In the genomic region with DNA sequence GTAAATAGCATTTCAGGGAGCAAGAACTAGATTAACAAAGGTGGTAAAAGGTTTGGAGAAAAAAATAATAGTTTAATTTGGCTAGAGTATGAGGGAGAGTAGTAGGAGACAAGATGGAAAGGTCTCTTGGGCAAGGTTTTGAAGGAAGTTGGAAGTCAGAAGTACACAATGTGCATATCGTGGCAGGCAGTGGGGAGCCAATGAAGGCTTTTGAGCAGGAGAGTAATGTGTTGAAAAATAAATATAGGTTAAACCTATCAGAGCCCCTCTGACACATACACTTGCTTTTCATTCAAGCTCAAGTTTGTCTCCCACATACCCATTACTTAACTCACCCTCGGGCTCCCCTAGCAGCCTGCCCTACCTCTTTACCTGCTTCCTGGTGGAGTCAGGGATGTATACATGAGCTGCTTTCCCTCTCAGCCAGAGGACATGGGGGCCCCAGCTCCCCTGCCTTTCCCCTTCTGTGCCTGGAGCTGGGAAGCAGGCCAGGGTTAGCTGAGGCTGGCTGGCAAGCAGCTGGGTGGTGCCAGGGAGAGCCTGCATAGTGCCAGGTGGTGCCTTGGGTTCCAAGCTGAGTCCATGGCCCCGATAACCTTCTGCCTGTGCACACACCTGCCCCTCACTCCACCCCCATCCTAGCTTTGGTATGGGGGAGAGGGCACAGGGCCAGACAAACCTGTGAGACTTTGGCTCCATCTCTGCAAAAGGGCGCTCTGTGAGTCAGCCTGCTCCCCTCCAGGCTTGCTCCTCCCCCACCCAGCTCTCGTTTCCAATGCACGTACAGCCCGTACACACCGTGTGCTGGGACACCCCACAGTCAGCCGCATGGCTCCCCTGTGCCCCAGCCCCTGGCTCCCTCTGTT, we compare ENCODE assay signal across 10 cellular contexts. TPM values are rescaled to one million over a fixed set of nuclear protein-coding genes. Genes with fewer than 3 reads are reported as not detected.
DNase-seq lines count a peak whose midpoint lies in the region; ATAC-seq, FAIRE-seq and TF ChIP-seq lines count a peak whose summit lies in the region.
"Had no signal": no experiment of that assay in that cellular context is flagged by ENCODE, and none has a peak within 500 bp of the region (broad histone marks: within the 10 kb centered on the region; RNA-seq: fewer than 3 reads in every experiment).

A gene (plus strand): TSS at position 797 of the 866 bp plus-strand sequence. CDS start 32 bp downstream, at position 829.

- DNase-seq in activated T-cell treated with anti-CD3 and anti-CD28 coated beads, Interleukin-2, amount 50 U/mL, for 72 hours, result no peak
- no peak for DNase-seq in activated T-cell treated with anti-CD3 and anti-CD28 coated beads, Interleukin-2, amount 50 U/mL, for 1 hour
- no peak for DNase-seq in activated T-helper 2 cell treated with anti-CD3 and anti-CD28 coated beads, Interferon-gamma antibody, Interleukin-2, Interleukin-4, amounts not matched to agents 10 μg/mL and 5 μg/mL and 100 μg/mL, durations not matched to agents 14 hours and 24 hours and 36 hours (ENCODE audit: low spot score)
- DNase-seq in medulla oblongata (ENCODE audit: extremely low spot score) (peak; percentile 47), type B pancreatic cell (ENCODE audit: extremely low spot score, unreplicated experiment) (no peak), H54 (ENCODE audit: insufficient read length, low spot score) (no peak)
- DNase-seq in activated CD4-positive, alpha-beta T cell treated with anti-CD3 and anti-CD28 coated beads for 48 hours, result no peak
- DNase-seq: NCI-H774, occipital lobe had no signal

- peaks cover 11% of the 10 kb centered on the region for H3K27me3 Mint-ChIP-seq in activated T-cell treated with anti-CD3 and anti-CD28 coated beads, Interleukin-2, amount 50 U/mL, for 72 hours (ENCODE audit: low read depth)
- peaks cover 30% of the 10 kb centered on the region for H3K27me3 Mint-ChIP-seq in activated T-helper 2 cell treated with anti-CD3 and anti-CD28 coated beads, Interferon-gamma antibody, Interleukin-2, Interleukin-4, amounts not matched to agents 10 μg/mL and 5 μg/mL and 100 μg/mL, durations not matched to agents 14 hours and 24 hours and 36 hours (ENCODE audit: low read depth)
- H3K27me3 Mint-ChIP-seq in type B pancreatic cell, result peaks cover 10% of the 10 kb centered on the region

- H3K4me1 Mint-ChIP-seq in activated T-cell treated with anti-CD3 and anti-CD28 coated beads, Interleukin-2, amount 50 U/mL, for 72 hours (ENCODE audit: low read depth), result peaks cover 6% of the 10 kb centered on the region
- H3K4me1 Mint-ChIP-seq in activated T-helper 2 cell treated with anti-CD3 and anti-CD28 coated beads, Interferon-gamma antibody, Interleukin-2, Interleukin-4, amounts not matched to agents 10 μg/mL and 5 μg/mL and 100 μg/mL, durations not matched to agents 14 hours and 24 hours and 36 hours (ENCODE audit: low read depth), result peaks cover 5% of the 10 kb centered on the region
- H3K4me1 Mint-ChIP-seq in type B pancreatic cell (ENCODE audit: unreplicated experiment), result peaks cover 31% of the 10 kb centered on the region

- FAIRE-seq in H54 (lab: Jason Lieb, UNC), result no peak

- H3K27ac Mint-ChIP-seq in activated T-cell treated with anti-CD3 and anti-CD28 coated beads, Interleukin-2, amount 50 U/mL, for 72 hours, result no peak within 1 kb of the TSS
- H3K27ac Mint-ChIP-seq in activated T-helper 2 cell treated with anti-CD3 and anti-CD28 coated beads, Interferon-gamma antibody, Interleukin-2, Interleukin-4, amounts not matched to agents 10 μg/mL and 5 μg/mL and 100 μg/mL, durations not matched to agents 14 hours and 24 hours and 36 hours, result no peak within 1 kb of the TSS
- no peak within 1 kb of the TSS for H3K27ac Mint-ChIP-seq in type B pancreatic cell

- TF ChIP-seq POLR2A in H54 (IDR thresholded peaks at IDR 0.05; ENCODE audit: low read depth, low read length), result no peak

- H3K4me3 Mint-ChIP-seq in activated T-cell treated with anti-CD3 and anti-CD28 coated beads, Interleukin-2, amount 50 U/mL, for 72 hours, result peak within 1 kb of the TSS; percentile 28 to 49
- peak within 1 kb of the TSS; percentile 42 for H3K4me3 Mint-ChIP-seq in activated T-helper 2 cell treated with anti-CD3 and anti-CD28 coated beads, Interferon-gamma antibody, Interleukin-2, Interleukin-4, amounts not matched to agents 10 μg/mL and 5 μg/mL and 100 μg/mL, durations not matched to agents 14 hours and 24 hours and 36 hours (ENCODE audit: low read depth)
- H3K4me3 Mint-ChIP-seq in type B pancreatic cell, result peak within 1 kb of the TSS; percentile 73

- TF ChIP-seq CTCF in type B pancreatic cell (conservative IDR thresholded peaks at IDR 0.05), result no peak

- intact Hi-C loops in activated T-helper 2 cell treated with anti-CD3 and anti-CD28 coated beads, Interferon-gamma antibody, Interleukin-2, Interleukin-4, amounts not matched to agents 10 μg/mL and 5 μg/mL and 100 μg/mL, durations not matched to agents 14 hours and 24 hours and 36 hours (cut with micrococcal nuclease), result no loop called here

- peaks cover 0 to 2% of the 10 kb centered on the region in 2 donors for H3K9me3 Mint-ChIP-seq in activated T-cell treated with anti-CD3 and anti-CD28 coated beads, Interleukin-2, amount 50 U/mL, for 72 hours
- H3K9me3 Mint-ChIP-seq in activated T-helper 2 cell treated with anti-CD3 and anti-CD28 coated beads, Interferon-gamma antibody, Interleukin-2, Interleukin-4, amounts not matched to agents 10 μg/mL and 5 μg/mL and 100 μg/mL, durations not matched to agents 14 hours and 24 hours and 36 hours, result no peaks in the 10 kb centered on the region
- no peaks in the 10 kb centered on the region for H3K9me3 Mint-ChIP-seq in type B pancreatic cell

- no peak for ATAC-seq in activated T-cell treated with anti-CD3 and anti-CD28 coated beads, Interleukin-2, amount 50 U/mL, for 72 hours (replicated peaks in 1 of 2)
- no peak for ATAC-seq in HG03108 (IDR thresholded peaks at IDR 0.05; ENCODE audit: unreplicated experiment)

- H3K36me3 Mint-ChIP-seq in activated T-cell treated with anti-CD3 and anti-CD28 coated beads, Interleukin-2, amount 50 U/mL, for 72 hours (ENCODE audit: insufficient read depth in 2 of 2), result peaks cover 0 to 1% of the 10 kb centered on the region in 2 donors
- no peaks in the 10 kb centered on the region for H3K36me3 Mint-ChIP-seq in activated T-helper 2 cell treated with anti-CD3 and anti-CD28 coated beads, Interferon-gamma antibody, Interleukin-2, Interleukin-4, amounts not matched to agents 10 μg/mL and 5 μg/mL and 100 μg/mL, durations not matched to agents 14 hours and 24 hours and 36 hours (ENCODE audit: low read depth)
- no peaks in the 10 kb centered on the region for H3K36me3 Mint-ChIP-seq in type B pancreatic cell

RNA-seq across cellular contexts. Expression of the gene that starts here (rescaled TPM):
- total RNA-seq in activated T-cell treated with anti-CD3 and anti-CD28 coated beads, Interleukin-2, amount 50 U/mL, for 72 hours, result 1 to 10 TPM in 1 of 2 donors, under 1 TPM in 1; 0.65 to 1.6 TPM
- 0.89 and 1.2 TPM in 2 replicates for total RNA-seq in activated T-helper 2 cell treated with anti-CD3 and anti-CD28 coated beads, Interferon-gamma antibody, Interleukin-2, Interleukin-4, amounts not matched to agents 10 μg/mL and 5 μg/mL and 100 μg/mL, durations not matched to agents 14 hours and 24 hours and 36 hours
- 1.5 TPM in 1 of 2 replicates, not detected in the other for total RNA-seq in type B pancreatic cell (ENCODE audit: low replicate concordance)
